23 cellular contexts compared by ENCODE assay signal in the genomic region with DNA sequence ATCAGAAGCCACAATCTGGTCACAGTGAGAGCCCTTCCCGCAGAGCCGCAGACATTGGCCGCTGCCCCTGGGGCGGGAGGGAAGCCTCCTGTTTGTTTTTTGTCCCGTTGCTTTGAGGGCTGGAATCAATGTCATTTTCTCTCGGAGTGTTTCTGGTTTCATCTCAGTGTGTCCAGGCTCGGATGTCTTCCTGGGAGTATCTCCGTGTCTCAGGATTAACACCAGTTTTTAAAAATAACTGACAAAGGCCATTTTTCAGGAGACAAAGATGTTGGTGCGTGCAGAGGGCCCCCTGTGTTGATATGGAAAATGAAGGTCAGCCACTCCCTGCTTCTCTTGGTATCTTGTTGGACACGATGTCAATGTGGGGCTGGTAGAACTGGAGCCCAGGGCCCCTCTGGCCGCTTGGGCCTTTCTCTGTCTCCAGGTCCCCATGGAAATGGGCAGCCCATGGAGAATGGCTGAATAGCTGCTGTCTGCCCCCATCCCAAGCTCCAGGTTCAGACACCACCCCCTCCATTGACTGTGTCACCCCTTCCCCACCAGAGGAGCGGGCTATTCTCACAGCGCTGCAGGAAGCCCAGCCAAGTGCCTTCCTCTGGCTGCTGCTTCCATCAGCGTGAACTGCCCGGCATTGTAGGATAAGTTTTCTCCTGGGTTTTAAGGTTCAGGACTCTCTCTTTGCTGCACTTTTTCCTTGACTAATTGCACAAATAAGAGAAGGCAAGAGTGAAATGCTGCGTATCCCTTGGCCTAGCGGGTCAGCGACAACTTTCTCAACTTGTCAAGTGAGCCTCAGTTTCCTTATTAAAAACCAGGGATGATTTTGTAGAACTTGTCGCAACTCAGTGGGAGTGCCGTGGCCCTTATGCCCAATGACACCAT.
DNase-seq lines count a peak whose midpoint lies in the region; TF ChIP-seq lines count a peak whose summit lies in the region.
"Had no signal": no experiment of that assay in that cellular context is flagged by ENCODE, and none has a peak within 500 bp of the region (broad histone marks: within the 10 kb centered on the region; RNA-seq: fewer than 3 reads in every experiment).

No MANE protein-coding gene starts in this region.

- H3K4me3 ChIP-seq in coronary artery (no peak overlapping the region), MG63 (no peak overlapping the region)
- H3K4me3 ChIP-seq: body of pancreas, vagina had no signal

- no peaks in the 10 kb centered on the region for H3K27me3 ChIP-seq in MG63
- H3K27me3 ChIP-seq: body of pancreas, vagina had no signal

- DNase-seq in NCI-H2171 treated with DMSO at 0.1 percent for 48 hours (lab: John Stamatoyannopoulos, UW) (peak; percentile 64), NCI-H2171 (lab: John Stamatoyannopoulos, UW) (no peak), coronary artery (ENCODE audit: low spot score) (peak; percentile 71), neural crest cell (ENCODE audit: low read depth, low spot score) (no peak), SKM-1 treated with dmso at 0.1 percent for 144 hours (lab: John Stamatoyannopoulos, UW; ENCODE audit: unreplicated experiment) (no peak), NCI-H2029 treated with DMSO at 0.1 percent for 48 hours (lab: John Stamatoyannopoulos, UW) (no peak), MG63 (no peak)
- DNase-seq: activated B cell treated with CpG ODN at 0.5 μM for 24 hours; activated T-cell treated with anti-CD3 and anti-CD28 coated beads, Interleukin-2, amount 50 U/mL, for 72 hours; body of pancreas; DMS 273 treated with DMSO at 0.1 percent for 48 hours; hippocampal formation; IMR-90; kidney; natural killer cell; NCI-H187 treated with DMSO at 0.1 percent for 48 hours; SIG-M5; stimulated activated CD8-positive, alpha-beta memory T cell treated with anti-CD3 and anti-CD28 coated beads, Interleukin-4, amount 100 ng/mL, for 48 hours had no signal

- peak overlapping the region in 1 of 4 donors; percentile 42 for H3K4me3 Mint-ChIP-seq in IgD-negative memory B cell
- peak overlapping the region; percentile 61 for H3K4me3 Mint-ChIP-seq in neural crest cell
- H3K4me3 Mint-ChIP-seq: activated B cell treated with CpG ODN at 0.5 μM for 24 hours; activated T-cell treated with anti-CD3 and anti-CD28 coated beads, Interleukin-2, amount 50 U/mL, for 72 hours; memory B cell; natural killer cell had no signal

- H3K9me3 Mint-ChIP-seq in IgD-negative memory B cell (no peaks in the 10 kb centered on the region), neural crest cell (no peaks in the 10 kb centered on the region)
- H3K9me3 Mint-ChIP-seq: activated B cell treated with CpG ODN at 0.5 μM for 24 hours; activated naive CD4-positive, alpha-beta T cell treated with anti-CD3 and anti-CD28 coated beads, Interleukin-2, amount 50 U/mL, for 72 hours; activated T-cell treated with anti-CD3 and anti-CD28 coated beads, Interleukin-2, amount 50 U/mL, for 72 hours; memory B cell; natural killer cell had no signal

- H3K27ac Mint-ChIP-seq in IgD-negative memory B cell (peak overlapping the region in 2 of 3 donors; percentile 10 to 26), neural crest cell (ENCODE audit: unreplicated experiment) (peak overlapping the region; percentile 66)
- H3K27ac Mint-ChIP-seq: activated B cell treated with CpG ODN at 0.5 μM for 24 hours; activated naive CD4-positive, alpha-beta T cell treated with anti-CD3 and anti-CD28 coated beads, Interleukin-2, amount 50 U/mL, for 72 hours; activated T-cell treated with anti-CD3 and anti-CD28 coated beads, Interleukin-2, amount 50 U/mL, for 72 hours; memory B cell; natural killer cell had no signal

- no peaks in the 10 kb centered on the region for H3K36me3 ChIP-seq in MG63
- H3K36me3 ChIP-seq: vagina had no signal

- H3K27ac ChIP-seq in coronary artery, result no peak overlapping the region
- H3K27ac ChIP-seq: body of pancreas, HL-60, vagina had no signal

- H3K36me3 Mint-ChIP-seq in IgD-negative memory B cell (no peaks in the 10 kb centered on the region), neural crest cell (ENCODE audit: low read depth) (no peaks in the 10 kb centered on the region)
- H3K36me3 Mint-ChIP-seq: activated naive CD4-positive, alpha-beta T cell treated with anti-CD3 and anti-CD28 coated beads, Interleukin-2, amount 50 U/mL, for 72 hours; memory B cell; natural killer cell had no signal

- TF ChIP-seq CTCF in coronary artery (IDR thresholded peaks at IDR 0.05), result no peak
- no peak for TF ChIP-seq CTCF in neural crest cell (conservative IDR thresholded peaks at IDR 0.05)

- H3K4me1 Mint-ChIP-seq in IgD-negative memory B cell, result peaks cover 0 to 3% (median 0%) of the 10 kb centered on the region in 3 donors
- peaks cover 6% of the 10 kb centered on the region for H3K4me1 Mint-ChIP-seq in neural crest cell
- H3K4me1 Mint-ChIP-seq: activated B cell treated with CpG ODN at 0.5 μM for 24 hours, natural killer cell had no signal

- H3K9me3 ChIP-seq in MG63, result no peaks in the 10 kb centered on the region
- H3K9me3 ChIP-seq: body of pancreas, vagina had no signal

- H3K27me3 Mint-ChIP-seq in IgD-negative memory B cell (peaks cover 4% of the 10 kb centered on the region), neural crest cell (ENCODE audit: low read depth) (peaks cover 25% of the 10 kb centered on the region)
- H3K27me3 Mint-ChIP-seq: activated B cell treated with CpG ODN at 0.5 μM for 24 hours had no signal

Comparison
In these comparisons a context has a peak if more than half of its experiments do, and no peak if none do; other contexts are left out.
1. DNase-seq: peak in NCI-H2171 treated with DMSO at 0.1 percent for 48 hours (single experiment) and coronary artery (single experiment); none in NCI-H2171 (single experiment), neural crest cell (single experiment), SKM-1 treated with dmso at 0.1 percent for 144 hours (single experiment), NCI-H2029 treated with DMSO at 0.1 percent for 48 hours (single experiment) and MG63 (single experiment).